In the genomic region with DNA sequence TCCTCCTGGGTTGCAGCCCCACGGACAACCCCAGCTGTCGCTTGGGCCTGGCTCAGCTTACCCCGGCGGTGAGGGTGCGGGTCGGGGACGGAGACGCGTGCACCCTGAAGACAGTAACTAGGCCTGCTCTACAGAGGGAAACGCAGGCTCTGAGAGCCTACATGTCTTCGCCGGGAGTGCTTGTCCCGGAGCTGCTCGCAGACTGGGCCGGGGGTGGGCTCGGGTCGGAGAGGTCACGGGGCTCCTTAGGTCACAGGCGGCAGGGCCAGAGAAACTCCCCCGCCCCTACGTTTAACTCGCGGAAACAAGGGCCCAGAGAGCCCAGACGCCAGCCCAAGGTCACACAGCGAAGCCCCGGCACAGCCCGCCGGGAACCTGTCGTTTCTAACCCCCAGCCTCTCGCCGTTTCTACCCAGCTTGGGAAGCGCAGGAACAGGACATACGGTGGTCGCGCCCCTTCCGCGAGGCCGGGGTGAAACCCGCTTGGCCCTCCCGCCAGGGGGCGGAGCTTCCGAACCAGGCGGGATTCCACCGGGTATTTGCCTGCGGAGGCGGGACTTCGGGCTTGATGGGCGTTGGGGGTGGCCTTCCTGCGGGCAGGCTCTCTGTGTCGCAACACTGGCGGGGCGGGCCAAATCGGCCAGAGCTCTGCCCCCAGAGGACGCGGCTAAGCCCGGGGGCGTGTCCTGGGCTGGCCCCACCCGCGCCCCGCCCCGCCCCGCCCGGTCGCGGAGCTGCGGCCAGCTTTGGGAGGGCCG, we compare ENCODE assay signal across 8 cellular contexts. TPM values are rescaled to one million over a fixed set of nuclear protein-coding genes. Genes with fewer than 3 reads are reported as not detected.
DNase-seq lines count a peak whose midpoint lies in the region; ATAC-seq and TF ChIP-seq lines count a peak whose summit lies in the region.

A gene with protein sequence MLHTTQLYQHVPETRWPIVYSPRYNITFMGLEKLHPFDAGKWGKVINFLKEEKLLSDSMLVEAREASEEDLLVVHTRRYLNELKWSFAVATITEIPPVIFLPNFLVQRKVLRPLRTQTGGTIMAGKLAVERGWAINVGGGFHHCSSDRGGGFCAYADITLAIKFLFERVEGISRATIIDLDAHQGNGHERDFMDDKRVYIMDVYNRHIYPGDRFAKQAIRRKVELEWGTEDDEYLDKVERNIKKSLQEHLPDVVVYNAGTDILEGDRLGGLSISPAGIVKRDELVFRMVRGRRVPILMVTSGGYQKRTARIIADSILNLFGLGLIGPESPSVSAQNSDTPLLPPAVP (plus strand): TSS at position 725 of the 758 bp plus-strand sequence. CDS start 42 bp downstream, outside the sequence.

- H3K9me3 Mint-ChIP-seq in activated B cell treated with CpG ODN at 0.5 μM for 24 hours: no peaks in the 10 kb centered on the region

- peak within 1 kb of the TSS; percentile 97 for H3K27ac ChIP-seq in caudate nucleus (ENCODE audit: low read depth, low read length)

- POLR2A ChIA-PET in activated B cell treated with CpG ODN at 0.5 μM for 24 hours (lab: Charles Lee): interaction anchor here (0.6 to 2.0 kb wide), 13 partner anchors 12 to 816 kb away, joined by 3 to 33 read pairs (median 3); a partner anchor contains a TSS

- peaks cover 2% of the 10 kb centered on the region for H3K4me1 Mint-ChIP-seq in activated B cell treated with CpG ODN at 0.5 μM for 24 hours

- intact Hi-C loops in activated B cell treated with CpG ODN at 0.5 μM for 24 hours (cut with micrococcal nuclease): loop anchor here (1.0 to 10.0 kb wide), 6 partner anchors 27 to 995 kb away; a partner anchor contains a TSS

- peak within 1 kb of the TSS; percentile 79 for H3K27ac Mint-ChIP-seq in activated B cell treated with CpG ODN at 0.5 μM for 24 hours

- peak; percentile 97 for ATAC-seq in GM18907 (IDR thresholded peaks at IDR 0.05; ENCODE audit: unreplicated experiment)
- ATAC-seq in HG03159 (IDR thresholded peaks at IDR 0.05; ENCODE audit: unreplicated experiment): peak; percentile 97
- ATAC-seq in activated B cell treated with CpG ODN at 0.5 μM for 24 hours (ENCODE audit: low read depth): peak; percentile 97

- peak; percentile 100 for DNase-seq in AG08395 (ENCODE audit: low spot score)
- DNase-seq in NCI-H2227 (lab: John Stamatoyannopoulos, UW; ENCODE audit: unreplicated experiment): peak; percentile 97
- peak; percentile 97 for DNase-seq in activated B cell treated with CpG ODN at 0.5 μM for 24 hours
- DNase-seq in caudate nucleus (lab: John Stamatoyannopoulos, UW): peak; percentile 80 to 100 (median 98)
- DNase-seq in iris pigment epithelial cell (ENCODE audit: low read depth): peak; percentile 97
- peak; percentile 95 to 99 for DNase-seq in stimulated activated CD4-positive, alpha-beta T cell treated with anti-CD3 and anti-CD28 coated beads, Interleukin-12 subunit alpha, Interleukin-12 subunit beta, amount 100 ng/mL, for 24 hours (ENCODE audit: low read depth in 2 of 2)

- H3K4me3 Mint-ChIP-seq in activated B cell treated with CpG ODN at 0.5 μM for 24 hours: peak within 1 kb of the TSS; percentile 90

- CTCF ChIA-PET in activated B cell treated with CpG ODN at 0.5 μM for 24 hours (lab: Charles Lee): interaction anchor here (1.0 to 1.7 kb wide), 7 partner anchors 15 to 638 kb away, joined by 3 to 13 read pairs (median 5); a partner anchor contains a TSS

- H3K27me3 Mint-ChIP-seq in activated B cell treated with CpG ODN at 0.5 μM for 24 hours: peaks cover under 1% of the 10 kb centered on the region

- no peak for TF ChIP-seq CTCF in activated B cell treated with CpG ODN at 0.5 μM for 24 hours (IDR thresholded peaks at IDR 0.05)

- H3K36me3 Mint-ChIP-seq in activated B cell treated with CpG ODN at 0.5 μM for 24 hours (ENCODE audit: low read depth): peaks cover 2% of the 10 kb centered on the region

RNA-seq across cellular contexts. Expression of the gene that starts here (rescaled TPM):
- total RNA-seq in activated B cell treated with CpG ODN at 0.5 μM for 24 hours: 1.6 and 2.5 TPM in 2 replicates

Comparison
In these comparisons a context has a peak if more than half of its experiments do, and no peak if none do; other contexts are left out.
1. Peak in every context shown above with its lines: DNase-seq, ATAC-seq and H3K27ac ChIP-seq.